In genomic region chr20:9052136-9052535, GRCh38 we compare ENCODE assay signal across 21 cellular contexts. TPM values are rescaled to one million over a fixed set of nuclear protein-coding genes. Genes with fewer than 3 reads are reported as not detected.
DNase-seq lines count a peak whose midpoint lies in the region; ATAC-seq, FAIRE-seq and TF ChIP-seq lines count a peak whose summit lies in the region.
"Had no signal": no experiment of that assay in that cellular context is flagged by ENCODE, and none has a peak within 500 bp of the region (broad histone marks: within the 10 kb centered on the region; RNA-seq: fewer than 3 reads in every experiment).

No MANE protein-coding gene starts in this region.

- TF ChIP-seq CTCF in PC-9 (conservative IDR thresholded peaks at IDR 0.05) (no peak), neural progenitor cell (IDR thresholded peaks at IDR 0.05) (no peak), vagina (IDR thresholded peaks at IDR 0.05) (no peak), HepG2 (CRISPR knock-in tag; IDR thresholded peaks at IDR 0.05) (no peak)

- 27% methylated on average over 3 of the region's 3 CpGs for WGBS in HepG2 (ENCODE audit: low lambda C conversion rate)

- peak overlapping the region; percentile 40; the same call in 1 of the 2 replicates for H3K4me3 ChIP-seq in PC-9
- H3K4me3 ChIP-seq in neural progenitor cell: no peak overlapping the region
- no peak overlapping the region for H3K4me3 ChIP-seq in vagina
- no peak overlapping the region for H3K4me3 ChIP-seq in HepG2 (replicated peaks in 1 of 3; ENCODE audit: insufficient read depth in 1 of 3, low read depth in 2 of 3, low read length in 3 of 3)
- H3K4me3 ChIP-seq: pancreas, right lobe of liver, upper lobe of right lung had no signal

- no peak for TF ChIP-seq RAD21 in HepG2 (CRISPR knock-in tag; IDR thresholded peaks at IDR 0.05)

- in situ Hi-C loops in Caki2 (cut with HindIII; ENCODE audit: low pct_unique_long_range_greater_than_20kb, low sequenced_read_pairs): no loop called here
- in situ Hi-C loops in HepG2 (cut with HindIII; ENCODE audit: extremely low pct_ligation_motif_present, low pct_unique_long_range_greater_than_20kb): no loop called here

- FAIRE-seq in HepG2 (lab: Jason Lieb, UNC): no peak
- FAIRE-seq: D721Med, pancreas had no signal

- H3K4me3 Mint-ChIP-seq in neural progenitor cell: no peak overlapping the region
- H3K4me3 Mint-ChIP-seq: naive B cell had no signal

- H2AFZ ChIP-seq in PC-9 (peak overlapping the region; percentile 61; the same call in 1 of the 2 replicates), neural progenitor cell (replicated peaks) (no peak overlapping the region), HepG2 (ENCODE audit: low read length) (no peak overlapping the region)

- H3K9me3 ChIP-seq in PC-9 (ENCODE audit: insufficient read depth, low read depth): no peaks in the 10 kb centered on the region
- H3K9me3 ChIP-seq in neural progenitor cell (ENCODE audit: low read depth): no peaks in the 10 kb centered on the region
- no peaks in the 10 kb centered on the region for H3K9me3 ChIP-seq in vagina
- no peaks in the 10 kb centered on the region for H3K9me3 ChIP-seq in HepG2 (ENCODE audit: low read length)
- H3K9me3 ChIP-seq: pancreas, right lobe of liver, upper lobe of right lung had no signal

- H3K27me3 ChIP-seq in PC-9 (ENCODE audit: insufficient read depth, low read depth) (no peaks in the 10 kb centered on the region), neural progenitor cell (no peaks in the 10 kb centered on the region), vagina (no peaks in the 10 kb centered on the region), HepG2 (ENCODE audit: control insufficient read depth in 1 of 2, insufficient read depth in 2 of 2, low read length in 2 of 2) (peaks cover 0 to 10% of the 10 kb centered on the region in 2 experiments; a peak in 1 of 5 replicates)
- H3K27me3 ChIP-seq: pancreas, right lobe of liver, upper lobe of right lung had no signal

- BruUV-seq in PC-9 (replicated peaks; lab: Mats Ljungman, UMichigan) (TSS peak; percentile 39), HepG2 (replicated peaks; lab: Mats Ljungman, UMichigan) (no TSS peak)

- no peaks in the 10 kb centered on the region for H3K79me2 ChIP-seq in PC-9 (ENCODE audit: low read depth)
- H3K79me2 ChIP-seq in neural progenitor cell (ENCODE audit: low read depth): no peaks in the 10 kb centered on the region
- no peaks in the 10 kb centered on the region for H3K79me2 ChIP-seq in HepG2 (ENCODE audit: insufficient read depth, low read length)

- peak; percentile 82 for DNase-seq in Caki2 (ENCODE audit: low read depth)
- DNase-seq in PC-9: peak in 1 of 2 experiments; percentile 28
- no peak for DNase-seq in epithelial cell of prostate (ENCODE audit: low read depth, low spot score)
- DNase-seq in neural progenitor cell (ENCODE audit: low spot score): no peak
- DNase-seq in iPS-NIHi11 (ENCODE audit: low spot score): no peak
- no peak for DNase-seq in vagina (ENCODE audit: extremely low spot score in 2 of 2)
- no peak for DNase-seq in NCI-H510A (lab: John Stamatoyannopoulos, UW)
- no peak for DNase-seq in HepG2 (ENCODE audit: low spot score)
- DNase-seq: activated CD4-positive, alpha-beta T cell treated with anti-CD3 and anti-CD28 coated beads for 4 hours; activated naive CD4-positive, alpha-beta T cell treated with Interleukin-2 at 50 U/mL for 16 hours; activated T-cell treated with anti-CD3 and anti-CD28 coated beads, Interleukin-2, amount 50 U/mL, for 48 hours; central memory CD4-positive, alpha-beta T cell; hippocampal formation; naive B cell; NCI-H1092; NCI-H1930; pancreas; right lobe of liver; upper lobe of right lung had no signal

- H3K27ac Mint-ChIP-seq in neural progenitor cell: peak overlapping the region; percentile 27

- H4K20me1 ChIP-seq in PC-9 (ENCODE audit: insufficient read depth) (no peaks in the 10 kb centered on the region), neural progenitor cell (ENCODE audit: low read depth) (no peaks in the 10 kb centered on the region), HepG2 (ENCODE audit: insufficient read depth, low read length) (no peaks in the 10 kb centered on the region)

- no peak for ATAC-seq in HepG2
- ATAC-seq: upper lobe of right lung had no signal

- peaks cover 14% of the 10 kb centered on the region for H3K4me1 Mint-ChIP-seq in neural progenitor cell
- H3K4me1 Mint-ChIP-seq: naive B cell had no signal

- H3F3A ChIP-seq in PC-9 (ENCODE audit: insufficient read depth, low read depth): peaks cover 18% of the 10 kb centered on the region
- H3F3A ChIP-seq in neural progenitor cell (ENCODE audit: low read depth): no peaks in the 10 kb centered on the region

- H3K4me1 ChIP-seq in PC-9 (replicated peaks; ENCODE audit: insufficient read depth) (peaks cover 31% of the 10 kb centered on the region), neural progenitor cell (no peaks in the 10 kb centered on the region), vagina (peaks cover 5% of the 10 kb centered on the region), HepG2 (ENCODE audit: insufficient read depth, low read length) (no peaks in the 10 kb centered on the region)
- H3K4me1 ChIP-seq: pancreas, right lobe of liver, upper lobe of right lung had no signal

- H3K36me3 Mint-ChIP-seq in neural progenitor cell: peaks cover 5% of the 10 kb centered on the region
- H3K36me3 Mint-ChIP-seq: naive B cell had no signal

- H3K36me3 ChIP-seq in PC-9 (ENCODE audit: low read depth) (no peaks in the 10 kb centered on the region), neural progenitor cell (no peaks in the 10 kb centered on the region), vagina (no peaks in the 10 kb centered on the region), HepG2 (replicated peaks in 1 of 2; ENCODE audit: control insufficient read depth in 1 of 2, insufficient read depth in 2 of 2, low read length in 2 of 2) (no peaks in the 10 kb centered on the region)
- H3K36me3 ChIP-seq: pancreas, right lobe of liver, upper lobe of right lung had no signal

- TF ChIP-seq POLR2A in vagina (IDR thresholded peaks at IDR 0.05) (no peak), HepG2 (IDR thresholded peaks at IDR 0.05; ENCODE audit: insufficient read depth in 1 of 2, low read depth in 2 of 2, low read length in 2 of 2) (no peak)

- POLR2A ChIA-PET in PC-9 (lab: Charles Lee; ENCODE audit: unreplicated experiment): interaction anchor here (0.5 to 0.7 kb wide), 3 partner anchors 115 to 1382 kb away, joined by 3 to 16 read pairs (median 4); partner anchors contain the start of gene MKKS
- POLR2A ChIA-PET in HepG2 (lab: Yijun Ruan, JAX): no interaction called here

- TF ChIP-seq EP300 in HepG2 (IDR thresholded peaks at IDR 0.05; ENCODE audit: low read depth in 2 of 2, low read length in 2 of 2) (no peak), HepG2 (CRISPR knock-in tag; IDR thresholded peaks at IDR 0.05; ENCODE audit: borderline replicate concordance) (no peak)

- H3K27me3 Mint-ChIP-seq in neural progenitor cell (ENCODE audit: insufficient read depth, low read depth): peaks cover 2% of the 10 kb centered on the region
- H3K27me3 Mint-ChIP-seq: naive B cell had no signal

- H3K27ac ChIP-seq in PC-9 (peak overlapping the region; percentile 96), epithelial cell of prostate (peak overlapping the region; percentile 31), neural progenitor cell (no peak overlapping the region), vagina (no peak overlapping the region), HepG2 (ENCODE audit: extremely low read length, insufficient read depth, low read length) (no peak overlapping the region)
- H3K27ac ChIP-seq: C4-2B, pancreas, right lobe of liver, upper lobe of right lung had no signal

- H3K9me2 ChIP-seq in PC-9 (ENCODE audit: insufficient read depth): no peaks in the 10 kb centered on the region

- H3K9ac ChIP-seq in neural progenitor cell (no peak overlapping the region), HepG2 (ENCODE audit: insufficient read depth, low read depth, low read length) (no peak overlapping the region)

- CTCF ChIA-PET in PC-9 (lab: Charles Lee) (interaction anchor here (0.7 kb wide), 1 partner anchor 17 kb away, joined by 3 read pairs; the partner anchor contains the start of gene PLCB4), HepG2 (lab: Yijun Ruan, JAX; ENCODE audit: low intra/inter-chr PET ratio, low total read pairs) (no interaction called here)

- intact Hi-C loops in PC-9 (cut with micrococcal nuclease; ENCODE audit: unreplicated experiment) (loop anchor here (1.0 kb wide), 1 partner anchor 15 kb away; no protein-coding TSS in a partner anchor), vagina (cut with DNase I) (no loop called here), HepG2 (cut with micrococcal nuclease; ENCODE audit: unreplicated experiment) (loop anchor here (10.0 kb wide), 1 partner anchor 197 kb away; no protein-coding TSS in a partner anchor)

- peak overlapping the region; percentile 51 for H3K4me2 ChIP-seq in PC-9
- H3K4me2 ChIP-seq in neural progenitor cell: no peak overlapping the region
- H3K4me2 ChIP-seq in HepG2 (ENCODE audit: low read depth, low read length): no peak overlapping the region

- peaks cover 19% of the 10 kb centered on the region for H3K9me3 Mint-ChIP-seq in neural progenitor cell

RNA-seq across cellular contexts. Expression of gene PLCB4, which starts 16.8 kb away (rescaled TPM):
- total RNA-seq in Caki2 (2014; rRNA removed; shearing (Covaris generic); ENCODE audit: low replicate concordance): 10.0 and 28.0 TPM in 2 replicates
- total RNA-seq in PC-9 (2021): 14.9 and 18.6 TPM in 2 replicates
- 17.7 and 20.6 TPM in 2 replicates for total RNA-seq in neural progenitor cell (ENCODE audit: low replicate concordance)
- total RNA-seq in vagina: 12.0 TPM
- not detected in 2 replicates for total RNA-seq in HepG2 (2016; rRNA removed; fragmentation: Illumina TruSeq; extraction: Trizol)
- total RNA-seq in HepG2 (2016; cell fraction: cytosol; rRNA removed; fragmentation: Illumina TruSeq; extraction: Trizol; ENCODE audit: low read depth): not detected in 2 replicates
- 0.09 TPM in 1 of 2 replicates, not detected in the other for total RNA-seq in HepG2 (2016; cell fraction: insoluble cytoplasmic fraction; rRNA removed; fragmentation: Illumina TruSeq; extraction: Trizol)
- not detected in 2 replicates for total RNA-seq in HepG2 (2016; cell fraction: membrane; rRNA removed; fragmentation: Illumina TruSeq; extraction: Trizol)
- total RNA-seq in HepG2 (2016; cell fraction: nucleus; rRNA removed; fragmentation: Illumina TruSeq; extraction: Trizol): not detected in 2 replicates
- polyA plus RNA-seq in HepG2 (2011; rRNA removed): 0.01 and 0.03 TPM in 2 replicates
- 0.01 TPM in 1 of 2 replicates, not detected in the other for polyA plus RNA-seq in HepG2 (2011; cell fraction: cytosol; rRNA removed)
- 0.02 TPM in 1 of 2 replicates, not detected in the other for polyA plus RNA-seq in HepG2 (2011; cell fraction: nucleus; rRNA removed)
- not detected in 2 replicates for polyA plus RNA-seq in HepG2 (2012)
- not detected in 2 replicates for polyA plus RNA-seq in HepG2 (2016; cell fraction: cytosol; fragmentation: Illumina TruSeq; extraction: Trizol; ENCODE audit: low read depth)
- not detected in 2 replicates for polyA plus RNA-seq in HepG2 (2016; cell fraction: insoluble cytoplasmic fraction; fragmentation: Illumina TruSeq; extraction: Trizol; ENCODE audit: low read depth)
- not detected in 2 replicates for polyA plus RNA-seq in HepG2 (2016; cell fraction: membrane; fragmentation: Illumina TruSeq; extraction: Trizol; ENCODE audit: low read depth)
- polyA plus RNA-seq in HepG2 (2016; cell fraction: nucleus; fragmentation: Illumina TruSeq; extraction: Trizol; ENCODE audit: insufficient read depth, low read depth): 0.11 TPM in 1 of 2 replicates, not detected in the other
- polyA minus RNA-seq in HepG2 (2011; rRNA and poly(A)+ RNA removed; ENCODE audit: low replicate concordance): 0.40 TPM in 1 of 2 replicates, not detected in the other
- polyA minus RNA-seq in HepG2 (2011; cell fraction: cytosol; rRNA and poly(A)+ RNA removed): not detected in 2 replicates
- not detected in 2 replicates for polyA minus RNA-seq in HepG2 (2011; cell fraction: nucleus; rRNA and poly(A)+ RNA removed)

Comparison
In these comparisons a context has a peak if more than half of its experiments do, and no peak if none do; other contexts are left out.
1. H3K27ac ChIP-seq: peak in PC-9 (single experiment) and epithelial cell of prostate (single experiment); none in neural progenitor cell (single experiment), vagina (single experiment) and HepG2 (single experiment).
2. RNA of gene PLCB4, which starts 16.8 kb away (total RNA-seq): 17.7 to 20.6 TPM in neural progenitor cell, 14.9 to 18.6 TPM in PC-9, 12.0 TPM in vagina (single experiment) and 10.0 to 28.0 TPM in Caki2; 0.09 TPM in HepG2; every median in the first group is over 10 times any median in the second.